Comparison of ENCODE assay signal across 8 cellular contexts in genomic region chr22:42553475-42554361, GRCh38. TPM values are rescaled to one million over a fixed set of nuclear protein-coding genes. Genes with fewer than 3 reads are reported as not detected.
DNase-seq lines count a peak whose midpoint lies in the region; ATAC-seq and TF ChIP-seq lines count a peak whose summit lies in the region.

TSS of gene SERHL2 (plus strand) at chr22:42553956. CDS start at chr22:42554021, 65 bp downstream.

- peaks cover 29% of the 10 kb centered on the region for H3K4me1 Mint-ChIP-seq in activated CD8-positive, alpha-beta T cell treated with anti-CD3 and anti-CD28 coated beads, Interleukin-2, amount 10 ng/mL, durations not matched to agents 7 days and 5 days (ENCODE audit: low read depth)

- H3K27ac ChIP-seq in ectodermal cell (ENCODE audit: insufficient read depth, low read depth, low read length, poor library complexity, severe bottlenecking), result no peak within 1 kb of the TSS
- no peak within 1 kb of the TSS for H3K27ac ChIP-seq in lung (ENCODE audit: low read depth in 1 of 2, low read length in 1 of 2)

- ATAC-seq in HG02759 (IDR thresholded peaks at IDR 0.05; ENCODE audit: unreplicated experiment) (peak; percentile 76), lung (ENCODE audit: insufficient read depth, low FRiP score) (peak; percentile 94)
- peak; percentile 96 for ATAC-seq in activated CD8-positive, alpha-beta T cell treated with anti-CD3 and anti-CD28 coated beads, Interleukin-2, amount 10 ng/mL, durations not matched to agents 7 days and 5 days

- peaks cover 4% of the 10 kb centered on the region for H3K27me3 ChIP-seq in ectodermal cell (ENCODE audit: control insufficient read depth, insufficient read depth, low read length, poor library complexity, severe bottlenecking)
- no peaks in the 10 kb centered on the region for H3K27me3 ChIP-seq in lung (ENCODE audit: control insufficient read depth, insufficient read depth)

- DNase-seq in G401 (ENCODE audit: low spot score) (peak; percentile 50), NCI-H345 treated with DMSO at 0.1 percent for 48 hours (lab: John Stamatoyannopoulos, UW; ENCODE audit: unreplicated experiment) (peak; percentile 43), lung (ENCODE audit: low spot score) (peak; percentile 89), NCI-H2107 treated with DMSO at 0.1 percent for 48 hours (lab: John Stamatoyannopoulos, UW; ENCODE audit: unreplicated experiment) (no peak)
- peak; percentile 89 for DNase-seq in activated CD8-positive, alpha-beta T cell treated with anti-CD3 and anti-CD28 coated beads, Interleukin-2, amount 10 ng/mL, durations not matched to agents 7 days and 5 days
- DNase-seq in stimulated activated CD4-positive, alpha-beta T cell treated with anti-CD3 and anti-CD28 coated beads, TNF-alpha, amount 100 ng/mL, for 1 hour (ENCODE audit: low read depth in 3 of 3, low spot score in 1 of 3), result peak; percentile 58 to 73 (median 70)

- peak within 1 kb of the TSS; percentile 84 for H3K27ac Mint-ChIP-seq in activated CD8-positive, alpha-beta T cell treated with anti-CD3 and anti-CD28 coated beads, Interleukin-2, amount 10 ng/mL, durations not matched to agents 7 days and 5 days

- H3K36me3 ChIP-seq in ectodermal cell (ENCODE audit: control insufficient read depth, insufficient read depth, low read length), result no peaks in the 10 kb centered on the region
- no peaks in the 10 kb centered on the region for H3K36me3 ChIP-seq in lung (ENCODE audit: control insufficient read depth in 2 of 2, insufficient read depth in 2 of 2, low read length in 2 of 2)

- no peak for TF ChIP-seq CTCF in lung (IDR thresholded peaks at IDR 0.05; ENCODE audit: control extremely low read depth, extremely low read depth)

- POLR2A ChIA-PET in activated CD8-positive, alpha-beta T cell treated with anti-CD3 and anti-CD28 coated beads, Interleukin-2, amount 10 ng/mL, durations not matched to agents 7 days and 5 days (lab: Charles Lee), result interaction anchor here (0.8 kb wide), 1 partner anchor 61 kb away, joined by 4 read pairs; the partner anchor contains the start of gene POLDIP3

- no peaks in the 10 kb centered on the region for H3K27me3 Mint-ChIP-seq in activated CD8-positive, alpha-beta T cell treated with anti-CD3 and anti-CD28 coated beads, Interleukin-2, amount 10 ng/mL, durations not matched to agents 7 days and 5 days (ENCODE audit: low read depth)

- CTCF ChIA-PET in activated CD8-positive, alpha-beta T cell treated with anti-CD3 and anti-CD28 coated beads, Interleukin-2, amount 10 ng/mL, durations not matched to agents 7 days and 5 days (lab: Charles Lee), result no interaction called here

- peak within 1 kb of the TSS; percentile 82 for H3K4me3 Mint-ChIP-seq in activated CD8-positive, alpha-beta T cell treated with anti-CD3 and anti-CD28 coated beads, Interleukin-2, amount 10 ng/mL, durations not matched to agents 7 days and 5 days

- peak within 1 kb of the TSS; percentile 43 for H3K4me3 ChIP-seq in ectodermal cell (ENCODE audit: insufficient read depth, low read depth, low read length)
- peak within 1 kb of the TSS; percentile 24 for H3K4me3 ChIP-seq in lung

- 10 to 11% methylated on average over 75 of the region's 75 CpGs for WGBS in ectodermal cell, 2 experiments
- 2 to 3% methylated on average over 56 to 74 of the region's 75 CpGs for WGBS in lung, 2 donors

- no peaks in the 10 kb centered on the region for H3K9me3 Mint-ChIP-seq in activated CD8-positive, alpha-beta T cell treated with anti-CD3 and anti-CD28 coated beads, Interleukin-2, amount 10 ng/mL, durations not matched to agents 7 days and 5 days (ENCODE audit: insufficient read depth)

- H3K36me3 Mint-ChIP-seq in activated CD8-positive, alpha-beta T cell treated with anti-CD3 and anti-CD28 coated beads, Interleukin-2, amount 10 ng/mL, durations not matched to agents 7 days and 5 days (ENCODE audit: low read depth), result no peaks in the 10 kb centered on the region

- in situ Hi-C loops in G401 (cut with HindIII; ENCODE audit: low sequenced_read_pairs), result no loop called here

- H3K9me3 ChIP-seq in ectodermal cell (ENCODE audit: control insufficient read depth, low read length) (no peaks in the 10 kb centered on the region), lung (ENCODE audit: control insufficient read depth in 2 of 2, insufficient read depth in 1 of 2, low read length in 1 of 2) (no peaks in the 10 kb centered on the region)

- H3K4me1 ChIP-seq in ectodermal cell (ENCODE audit: control insufficient read depth, insufficient read depth, low read length) (peaks cover 14% of the 10 kb centered on the region), lung (ENCODE audit: control insufficient read depth in 2 of 2, insufficient read depth in 2 of 2, low read length in 2 of 2) (peaks cover 0 to 2% of the 10 kb centered on the region in 2 donors)

RNA-seq across cellular contexts. Expression of gene SERHL2, which starts in this region (rescaled TPM):
- total RNA-seq in G401 (2014; rRNA removed; shearing (Covaris generic)), result not detected in 2 replicates
- 1 to 10 TPM; 2.3 to 2.4 TPM for total RNA-seq in activated CD8-positive, alpha-beta T cell treated with anti-CD3 and anti-CD28 coated beads, Interleukin-2, amount 10 ng/mL, durations not matched to agents 7 days and 5 days
- polyA plus RNA-seq in ectodermal cell (2013, experiment 1 of 4), result 1.0 TPM
- polyA plus RNA-seq in ectodermal cell (2013, experiment 2 of 4), result 1.2 TPM
- polyA plus RNA-seq in ectodermal cell (2013, experiment 3 of 4), result 1.3 TPM
- polyA plus RNA-seq in ectodermal cell (2013, experiment 4 of 4), result 0.53 TPM
- total RNA-seq in lung, result 1 to 10 TPM; 2.7 to 3.3 TPM
- polyA plus RNA-seq in lung, result 1 to 10 TPM; 1.7 to 2.6 TPM

Comparison
In these comparisons a context has a peak if more than half of its experiments do, and no peak if none do; other contexts are left out.
1. Peak in DNase-seq in G401; RNA of the gene not detected or under 1 TPM.